Comparison of ENCODE assay signal across 41 cellular contexts in the genomic region with DNA sequence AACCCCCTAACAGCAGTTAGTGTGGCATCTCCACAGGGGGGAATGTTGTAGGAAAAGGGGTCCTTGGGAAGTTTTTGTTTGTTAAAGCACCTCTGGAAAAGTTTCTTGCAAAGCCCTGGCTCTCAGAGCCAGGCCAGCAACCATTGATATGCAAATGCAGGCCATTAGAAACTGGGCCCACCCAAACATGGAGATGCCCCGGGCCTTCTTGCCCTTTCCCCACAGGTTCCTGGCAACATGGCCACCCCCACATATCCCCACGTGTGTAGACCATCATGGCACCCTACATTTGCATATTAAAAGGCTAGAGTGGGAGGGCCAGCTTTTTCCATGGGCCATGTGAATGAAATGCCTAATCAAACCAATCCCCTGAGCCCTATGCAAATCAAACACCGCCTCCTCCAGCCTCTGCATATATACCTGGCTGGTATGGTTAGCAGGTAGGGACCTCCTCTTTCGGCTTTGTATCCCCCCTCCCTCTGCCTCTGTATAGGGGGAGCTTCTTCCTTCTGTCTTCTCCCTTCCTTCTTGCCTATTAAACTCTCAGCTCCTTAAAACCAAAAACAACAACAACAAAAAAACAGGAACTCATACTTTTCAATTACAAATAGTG. TPM values are rescaled to one million over a fixed set of nuclear protein-coding genes. Genes with fewer than 3 reads are reported as not detected.
"Had no signal": no experiment of that assay in that cellular context is flagged by ENCODE, and none has a peak within 500 bp of the region (broad histone marks: within the 10 kb centered on the region; RNA-seq: fewer than 3 reads in every experiment).

No MANE protein-coding gene starts in this region.

- H3K4me3 ChIP-seq: ascending aorta, cardiac muscle cell, skin epidermis, stomach, thyroid gland, upper lobe of left lung, vagina had no signal

- H3K4me3 Mint-ChIP-seq: activated CD4-positive, alpha-beta T cell treated with anti-CD3 and anti-CD28 coated beads for 36 hours; activated CD8-positive, alpha-beta memory T cell treated with anti-CD3 and anti-CD28 coated beads, Interleukin-2, amount 10 ng/mL, durations not matched to agents 7 days and 5 days; activated CD8-positive, alpha-beta T cell treated with anti-CD3 and anti-CD28 coated beads, Interleukin-2, amount 10 ng/mL, durations not matched to agents 7 days and 5 days; activated naive CD8-positive, alpha-beta T cell treated with anti-CD3 and anti-CD28 coated beads, Interleukin-2, amount 10 ng/mL, durations not matched to agents 7 days and 5 days; activated T-cell treated with anti-CD3 and anti-CD28 coated beads, Interleukin-2, amount 50 U/mL, for 72 hours; brain; effector memory CD8-positive, alpha-beta T cell; immature natural killer cell; mesothelial cell of epicardium; naive B cell; nephron progenitor cell; stimulated activated effector memory CD8-positive, alpha-beta T cell treated with anti-CD3 and anti-CD28 coated beads, Interleukin-12 subunit alpha, Interleukin-12 subunit beta, amount 100 ng/mL, for 72 hours had no signal

- H3K9me3 ChIP-seq: ascending aorta, neutrophil, stomach, thyroid gland, upper lobe of left lung, vagina had no signal

- H3K4me1 Mint-ChIP-seq: activated CD4-positive, alpha-beta T cell treated with anti-CD3 and anti-CD28 coated beads for 36 hours; activated CD8-positive, alpha-beta memory T cell treated with anti-CD3 and anti-CD28 coated beads, Interleukin-2, amount 10 ng/mL, durations not matched to agents 7 days and 5 days; activated naive CD8-positive, alpha-beta T cell treated with anti-CD3 and anti-CD28 coated beads, Interleukin-2, amount 10 ng/mL, durations not matched to agents 7 days and 5 days; mesothelial cell of epicardium; naive B cell; stimulated activated effector memory CD8-positive, alpha-beta T cell treated with anti-CD3 and anti-CD28 coated beads, Interleukin-12 subunit alpha, Interleukin-12 subunit beta, amount 100 ng/mL, for 72 hours had no signal

- H3K9me3 Mint-ChIP-seq: effector memory CD8-positive, alpha-beta T cell; immature natural killer cell; stimulated activated effector memory CD8-positive, alpha-beta T cell treated with anti-CD3 and anti-CD28 coated beads, Interleukin-12 subunit alpha, Interleukin-12 subunit beta, amount 100 ng/mL, for 72 hours had no signal

- H3K36me3 ChIP-seq: thyroid gland had no signal

- H3K4me1 ChIP-seq: ascending aorta, stomach, thyroid gland, upper lobe of left lung had no signal

- H3K27me3 Mint-ChIP-seq: activated CD4-positive, alpha-beta T cell treated with anti-CD3 and anti-CD28 coated beads for 36 hours; activated CD8-positive, alpha-beta memory T cell treated with anti-CD3 and anti-CD28 coated beads, Interleukin-2, amount 10 ng/mL, durations not matched to agents 7 days and 5 days; activated naive CD8-positive, alpha-beta T cell treated with anti-CD3 and anti-CD28 coated beads, Interleukin-2, amount 10 ng/mL, durations not matched to agents 7 days and 5 days; brain; effector memory CD8-positive, alpha-beta T cell; naive B cell; progenitor cell of endocrine pancreas had no signal

- DNase-seq: activated CD4-positive, alpha-beta T cell treated with anti-CD3 and anti-CD28 coated beads for 36 hours; activated CD4-positive, CD25-positive, alpha-beta regulatory T cell; activated CD8-positive, alpha-beta memory T cell treated with anti-CD3 and anti-CD28 coated beads, Interleukin-2, amount 10 ng/mL, durations not matched to agents 7 days and 5 days; activated CD8-positive, alpha-beta T cell treated with anti-CD3 and anti-CD28 coated beads, Interleukin-2, amount 10 ng/mL, durations not matched to agents 7 days and 5 days; activated effector memory CD4-positive, alpha-beta T cell treated with Interleukin-2 at 50 U/mL for 16 hours; activated naive CD4-positive, alpha-beta T cell treated with Interleukin-2 at 50 U/mL for 16 hours; activated naive CD8-positive, alpha-beta T cell treated with anti-CD3 and anti-CD28 coated beads, Interleukin-2, amount 10 ng/mL, durations not matched to agents 7 days and 5 days; activated T-cell treated with anti-CD3 and anti-CD28 coated beads for 4 hours; activated T-cell treated with anti-CD3 and anti-CD28 coated beads, Interleukin-2, amount 50 U/mL, for 72 hours; cortex of kidney; effector memory CD8-positive, alpha-beta T cell; foreskin fibroblast; head of caudate nucleus; hippocampal formation; immature natural killer cell; kidney; left colon; mammary epithelial cell; naive B cell; nephron progenitor cell; stimulated activated CD4-positive, alpha-beta T cell treated with anti-CD3 and anti-CD28 coated beads, Interleukin-12 subunit alpha, Interleukin-12 subunit beta, amount 100 ng/mL, for 4 hours; stimulated activated CD4-positive, alpha-beta T cell treated with anti-CD3 and anti-CD28 coated beads, Interleukin-4, amount 100 ng/mL, for 24 hours; stomach; T-helper 2 cell; thyroid gland; upper lobe of left lung had no signal

- H3K27ac Mint-ChIP-seq: activated CD4-positive, alpha-beta T cell treated with anti-CD3 and anti-CD28 coated beads for 36 hours; activated CD8-positive, alpha-beta memory T cell treated with anti-CD3 and anti-CD28 coated beads, Interleukin-2, amount 10 ng/mL, durations not matched to agents 7 days and 5 days; activated CD8-positive, alpha-beta T cell treated with anti-CD3 and anti-CD28 coated beads, Interleukin-2, amount 10 ng/mL, durations not matched to agents 7 days and 5 days; activated naive CD8-positive, alpha-beta T cell treated with anti-CD3 and anti-CD28 coated beads, Interleukin-2, amount 10 ng/mL, durations not matched to agents 7 days and 5 days; activated T-cell treated with anti-CD3 and anti-CD28 coated beads, Interleukin-2, amount 50 U/mL, for 72 hours; brain; effector memory CD8-positive, alpha-beta T cell; immature natural killer cell; mesothelial cell of epicardium; naive B cell; nephron progenitor cell; progenitor cell of endocrine pancreas; stimulated activated effector memory CD8-positive, alpha-beta T cell treated with anti-CD3 and anti-CD28 coated beads, Interleukin-12 subunit alpha, Interleukin-12 subunit beta, amount 100 ng/mL, for 72 hours had no signal

- H3K27ac ChIP-seq: ascending aorta, cardiac muscle cell, neutrophil, skin epidermis, stomach, thyroid gland, upper lobe of left lung, vagina had no signal

- ATAC-seq: activated CD4-positive, alpha-beta T cell treated with anti-CD3 and anti-CD28 coated beads for 36 hours; activated CD8-positive, alpha-beta memory T cell treated with anti-CD3 and anti-CD28 coated beads, Interleukin-2, amount 10 ng/mL, durations not matched to agents 7 days and 5 days; activated CD8-positive, alpha-beta T cell treated with anti-CD3 and anti-CD28 coated beads, Interleukin-2, amount 10 ng/mL, durations not matched to agents 7 days and 5 days; activated T-cell treated with anti-CD3 and anti-CD28 coated beads, Interleukin-2, amount 50 U/mL, for 72 hours; effector memory CD8-positive, alpha-beta T cell; esophagus mucosa; left colon; sciatic nerve; stimulated activated effector memory CD8-positive, alpha-beta T cell treated with anti-CD3 and anti-CD28 coated beads, Interleukin-12 subunit alpha, Interleukin-12 subunit beta, amount 100 ng/mL, for 72 hours had no signal

- H3K27me3 ChIP-seq: ascending aorta, cardiac muscle cell, neutrophil, stomach, thyroid gland, upper lobe of left lung, vagina had no signal

RNA-seq across cellular contexts. Expression of gene ZCCHC13, which starts 44.0 kb away (rescaled TPM):
- total RNA-seq: activated CD4-positive, alpha-beta T cell treated with anti-CD3 and anti-CD28 coated beads for 36 hours; activated CD8-positive, alpha-beta memory T cell treated with anti-CD3 and anti-CD28 coated beads, Interleukin-2, amount 10 ng/mL, durations not matched to agents 7 days and 5 days; activated CD8-positive, alpha-beta T cell treated with anti-CD3 and anti-CD28 coated beads, Interleukin-2, amount 10 ng/mL, durations not matched to agents 7 days and 5 days; activated naive CD8-positive, alpha-beta T cell treated with anti-CD3 and anti-CD28 coated beads, Interleukin-2, amount 10 ng/mL, durations not matched to agents 7 days and 5 days; activated T-cell treated with anti-CD3 and anti-CD28 coated beads, Interleukin-2, amount 50 U/mL, for 72 hours; ascending aorta; cardiac muscle cell; cerebellum; esophagus mucosa; kidney; left colon; liver; mammary epithelial cell; mesothelial cell of epicardium; osteocyte; progenitor cell of endocrine pancreas; renal cortical epithelial cell; sciatic nerve; stomach; thyroid gland; upper lobe of left lung; vagina had no signal
- polyA plus RNA-seq: cardiac muscle cell, immature natural killer cell, liver, mammary epithelial cell, stomach had no signal
